ENCODE assay signal across 5 cellular contexts in the genomic region with DNA sequence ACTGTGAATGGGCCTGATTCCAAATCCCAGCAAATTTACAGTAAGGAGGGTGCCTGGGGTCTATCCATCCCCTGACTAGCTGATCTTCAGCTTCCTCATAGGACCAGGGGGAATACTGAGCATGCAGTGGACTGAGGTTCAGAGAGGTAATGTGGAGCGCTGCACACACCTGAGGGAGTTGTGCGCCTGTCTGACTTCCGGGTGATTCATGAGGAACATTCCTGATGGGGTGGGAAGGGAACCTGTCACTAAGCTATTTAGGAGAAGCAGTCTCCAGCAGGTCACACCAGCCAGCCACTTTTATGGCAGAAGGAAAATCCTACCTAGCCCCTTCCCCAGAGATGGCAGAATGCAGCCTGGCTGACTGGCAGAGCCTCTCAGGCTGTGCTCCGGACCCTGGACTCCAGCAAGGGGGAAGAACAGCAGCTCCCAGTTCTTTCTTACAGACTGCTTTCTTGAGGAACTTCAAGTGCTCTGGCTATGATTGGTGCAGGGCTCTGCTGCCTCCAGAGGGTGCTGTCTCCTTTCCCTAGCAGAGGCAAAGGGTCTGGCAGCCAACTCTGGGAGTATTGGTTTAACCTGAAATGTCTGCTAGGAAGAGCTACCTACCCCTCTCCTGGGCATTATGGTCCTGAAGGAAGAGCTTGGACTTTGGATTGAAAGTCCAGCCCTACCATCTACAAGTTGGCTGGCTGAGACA. TPM values are rescaled to one million over a fixed set of nuclear protein-coding genes. Genes with fewer than 3 reads are reported as not detected.
"Had no signal": no experiment of that assay in that cellular context is flagged by ENCODE, and none has a peak within 500 bp of the region (broad histone marks: within the 10 kb centered on the region; RNA-seq: fewer than 3 reads in every experiment).

No MANE protein-coding gene starts in this region.

RNA-seq across cellular contexts. Expression of gene NPY4R2, which starts 2.5 kb away (rescaled TPM):
- total RNA-seq: bronchial epithelial cell; endothelial cell of umbilical vein; osteoblast; T-helper 2 cell treated with Interferon-gamma antibody and Interleukin-4, amounts not matched to agents 100 ng/mL and 5 ng/mL, for 36 hours; thoracic aorta had no signal
- polyA plus RNA-seq: endothelial cell of umbilical vein had no signal
